ENCODE assay signal across 19 cellular contexts in genomic region chr17:17701112-17701511, GRCh38. TPM values are rescaled to one million over a fixed set of nuclear protein-coding genes. Genes with fewer than 3 reads are reported as not detected.
DNase-seq lines count a peak whose midpoint lies in the region; ATAC-seq and TF ChIP-seq lines count a peak whose summit lies in the region.
"Had no signal": no experiment of that assay in that cellular context is flagged by ENCODE, and none has a peak within 500 bp of the region (broad histone marks: within the 10 kb centered on the region; RNA-seq: fewer than 3 reads in every experiment).

No MANE protein-coding gene starts in this region.

- H4K20me1 ChIP-seq in BLaER1: peaks cover 100% of the 10 kb centered on the region

- H3K4me3 Mint-ChIP-seq in osteocyte (ENCODE audit: unreplicated experiment): no peak overlapping the region
- no peak overlapping the region for H3K4me3 Mint-ChIP-seq in effector memory CD8-positive, alpha-beta T cell
- H3K4me3 Mint-ChIP-seq: activated CD4-positive, alpha-beta memory T cell treated with anti-CD3 and anti-CD28 coated beads, Interleukin-2, amount 10 ng/mL, durations not matched to agents 7 days and 5 days; stimulated activated naive CD8-positive, alpha-beta T cell treated with anti-CD3 and anti-CD28 coated beads, Interleukin-15, amount 100 ng/mL, for 72 hours had no signal

- TF ChIP-seq CTCF in RWPE1 (conservative IDR thresholded peaks at IDR 0.05; ENCODE audit: low read depth) (no peak), gastroesophageal sphincter (IDR thresholded peaks at IDR 0.05) (no peak), osteocyte (IDR thresholded peaks at IDR 0.05) (no peak)

- H3K27me3 ChIP-seq in BLaER1 (peaks cover 17% of the 10 kb centered on the region), gastroesophageal sphincter (no peaks in the 10 kb centered on the region)
- H3K27me3 ChIP-seq: adrenal gland, colonic mucosa had no signal

- no peaks in the 10 kb centered on the region for H3K9me3 Mint-ChIP-seq in osteocyte (ENCODE audit: unreplicated experiment)
- no peaks in the 10 kb centered on the region for H3K9me3 Mint-ChIP-seq in effector memory CD8-positive, alpha-beta T cell
- H3K9me3 Mint-ChIP-seq: activated CD4-positive, alpha-beta memory T cell treated with anti-CD3 and anti-CD28 coated beads, Interleukin-2, amount 10 ng/mL, durations not matched to agents 7 days and 5 days; stimulated activated naive CD8-positive, alpha-beta T cell treated with anti-CD3 and anti-CD28 coated beads, Interleukin-15, amount 100 ng/mL, for 72 hours had no signal

- H3K4me2 ChIP-seq in BLaER1: peak overlapping the region; percentile 100
- H3K4me2 ChIP-seq: SK-N-SH had no signal

- no peak overlapping the region for H3K9ac ChIP-seq in BLaER1
- H3K9ac ChIP-seq: SK-N-SH had no signal

- H3K27ac ChIP-seq in BLaER1: no peak overlapping the region; the same call in 1 of the 2 replicates
- H3K27ac ChIP-seq in RWPE1: peak overlapping the region; percentile 49
- peak overlapping the region in 3 of 4 donors; percentile 90 to 98 (median 97) for H3K27ac ChIP-seq in gastroesophageal sphincter
- H3K27ac ChIP-seq: colonic mucosa, left lung had no signal

- H3K9me3 ChIP-seq in BLaER1 (no peaks in the 10 kb centered on the region), gastroesophageal sphincter (no peaks in the 10 kb centered on the region)
- H3K9me3 ChIP-seq: adrenal gland, colonic mucosa, left lung, SK-N-SH had no signal

- CTCF ChIA-PET in RWPE1 (lab: Yijun Ruan, JAX): no interaction called here

- H3K4me3 ChIP-seq in BLaER1 (peak overlapping the region; percentile 58; the same call in 1 of the 2 replicates), gastroesophageal sphincter (peak overlapping the region in 1 of 2 donors; percentile 50)
- H3K4me3 ChIP-seq: left lung had no signal

- 100% methylated on average over 1 of the region's 2 CpGs; no CpG with 5 or more reads in 1 of the 2 donors for WGBS in gastroesophageal sphincter (ENCODE audit: low coverage in 1 of 2), 2 donors

- H3K4me1 ChIP-seq in BLaER1 (peaks cover 97% of the 10 kb centered on the region), gastroesophageal sphincter (peaks cover 0 to 89% (median 65%) of the 10 kb centered on the region in 3 donors)

- no peak for TF ChIP-seq EP300 in gastroesophageal sphincter (IDR thresholded peaks at IDR 0.05)

- no peaks in the 10 kb centered on the region for H3K27me3 Mint-ChIP-seq in osteocyte (ENCODE audit: unreplicated experiment)
- H3K27me3 Mint-ChIP-seq in effector memory CD8-positive, alpha-beta T cell: no peaks in the 10 kb centered on the region
- H3K27me3 Mint-ChIP-seq: activated CD4-positive, alpha-beta memory T cell treated with anti-CD3 and anti-CD28 coated beads, Interleukin-2, amount 10 ng/mL, durations not matched to agents 7 days and 5 days; stimulated activated naive CD8-positive, alpha-beta T cell treated with anti-CD3 and anti-CD28 coated beads, Interleukin-15, amount 100 ng/mL, for 72 hours had no signal

- peak overlapping the region; percentile 54 for H3K27ac Mint-ChIP-seq in osteocyte (ENCODE audit: unreplicated experiment)
- peak overlapping the region in 1 of 2 donors; percentile 76 for H3K27ac Mint-ChIP-seq in effector memory CD8-positive, alpha-beta T cell
- H3K27ac Mint-ChIP-seq: activated CD4-positive, alpha-beta memory T cell treated with anti-CD3 and anti-CD28 coated beads, Interleukin-2, amount 10 ng/mL, durations not matched to agents 7 days and 5 days had no signal

- H3K36me3 ChIP-seq in BLaER1: peaks cover 38% of the 10 kb centered on the region
- no peaks in the 10 kb centered on the region for H3K36me3 ChIP-seq in gastroesophageal sphincter
- H3K36me3 ChIP-seq: adrenal gland, colonic mucosa, left lung had no signal

- peaks cover 4% of the 10 kb centered on the region for H3K36me3 Mint-ChIP-seq in osteocyte (ENCODE audit: unreplicated experiment)
- peaks cover 28% of the 10 kb centered on the region for H3K36me3 Mint-ChIP-seq in effector memory CD8-positive, alpha-beta T cell (ENCODE audit: insufficient read depth)

- no peak for ATAC-seq in gastroesophageal sphincter
- ATAC-seq in HG02610 (IDR thresholded peaks at IDR 0.05; ENCODE audit: unreplicated experiment): no peak
- no peak for ATAC-seq in effector memory CD8-positive, alpha-beta T cell (replicated peaks)
- ATAC-seq: stimulated activated naive CD8-positive, alpha-beta T cell treated with anti-CD3 and anti-CD28 coated beads, Interleukin-15, amount 100 ng/mL, for 72 hours had no signal

- no peak for TF ChIP-seq POLR2A in gastroesophageal sphincter (IDR thresholded peaks at IDR 0.05)

- DNase-seq in RWPE1 (ENCODE audit: low spot score) (no peak), osteocyte (ENCODE audit: extremely low spot score, unreplicated experiment) (no peak)
- DNase-seq in stimulated activated CD4-positive, alpha-beta T cell treated with anti-CD3 and anti-CD28 coated beads, Interleukin-4, amount 100 ng/mL, for 4 hours: no peak
- DNase-seq in stimulated activated CD4-positive, alpha-beta T cell treated with anti-CD3 and anti-CD28 coated beads, Interleukin-4, amount 100 ng/mL, for 1 hour: no peak
- no peak for DNase-seq in effector memory CD8-positive, alpha-beta T cell
- DNase-seq: activated CD4-positive, alpha-beta memory T cell treated with anti-CD3 and anti-CD28 coated beads, Interleukin-2, amount 10 ng/mL, durations not matched to agents 7 days and 5 days; adrenal gland; Calu3; GF-D8; hippocampal formation; NCI-H1694 treated with DMSO at 0.1 percent for 48 hours; OCI-M1; SK-N-SH; stimulated activated naive CD8-positive, alpha-beta T cell treated with anti-CD3 and anti-CD28 coated beads, Interleukin-15, amount 100 ng/mL, for 72 hours had no signal

- peaks cover 76% of the 10 kb centered on the region for H3K4me1 Mint-ChIP-seq in osteocyte (ENCODE audit: unreplicated experiment)
- H3K4me1 Mint-ChIP-seq in effector memory CD8-positive, alpha-beta T cell (ENCODE audit: low read depth in 2 of 2): peaks cover 20 to 25% of the 10 kb centered on the region in 2 donors

- POLR2A ChIA-PET in RWPE1 (lab: Yijun Ruan, JAX; ENCODE audit: low non-redundant PET): no interaction called here

RNA-seq across cellular contexts. Expression of gene RAI1, which starts 19.9 kb away (rescaled TPM):
- total RNA-seq in gastroesophageal sphincter: 10 to 100 TPM; 15.9 to 39.7 (median 28.3) TPM
- total RNA-seq in osteocyte: 40.0 and 40.1 TPM in 2 replicates
